In the genomic region with DNA sequence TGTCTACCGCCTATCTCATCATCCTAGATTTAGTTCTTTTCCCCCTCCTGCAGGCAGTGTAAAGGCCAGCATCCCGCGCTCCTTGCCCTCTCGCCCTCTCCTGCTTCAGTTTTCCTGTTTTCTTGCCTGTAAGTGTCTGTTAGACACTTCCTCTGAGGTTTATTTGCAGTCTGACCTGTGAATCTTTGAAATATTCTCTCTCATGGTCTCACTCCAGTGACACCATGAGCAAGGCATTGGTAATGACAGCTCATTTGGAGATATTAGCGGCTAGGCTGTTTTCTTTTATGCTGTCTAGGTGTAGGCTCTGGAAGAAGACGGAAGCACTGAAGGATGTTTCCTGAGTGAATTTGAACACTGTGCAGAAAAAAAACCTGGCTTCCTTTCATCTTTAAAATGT, we compare ENCODE assay signal across 14 cellular contexts.
DNase-seq lines count a peak whose midpoint lies in the region; ATAC-seq and TF ChIP-seq lines count a peak whose summit lies in the region.
"Had no signal": no experiment of that assay in that cellular context is flagged by ENCODE, and none has a peak within 500 bp of the region (broad histone marks: within the 10 kb centered on the region; RNA-seq: fewer than 3 reads in every experiment).

No MANE protein-coding gene starts in this region.

- intact Hi-C loops in right lobe of liver (cut with DNase I): no loop called here

- no peaks in the 10 kb centered on the region for H3K36me3 ChIP-seq in right lobe of liver
- H3K36me3 ChIP-seq in osteoblast (ENCODE audit: insufficient read depth, low read length): no peaks in the 10 kb centered on the region
- H3K36me3 ChIP-seq: WERI-Rb-1 had no signal

- H3K79me2 ChIP-seq in osteoblast (ENCODE audit: insufficient read depth, low read length): no peaks in the 10 kb centered on the region

- no peak overlapping the region for H3K27ac ChIP-seq in VCaP
- no peak overlapping the region for H3K27ac ChIP-seq in right lobe of liver
- H3K27ac ChIP-seq in osteoblast (ENCODE audit: low read depth, low read length): no peak overlapping the region
- H3K27ac ChIP-seq: WERI-Rb-1 had no signal

- 60% methylated on average over 6 of the region's 6 CpGs for WGBS in right lobe of liver (ENCODE audit: insufficient coverage, low coverage, low lambda C conversion rate, missing lambda C conversion rate)

- no peaks in the 10 kb centered on the region for H3K9me3 Mint-ChIP-seq in progenitor cell of endocrine pancreas (ENCODE audit: low read depth)
- H3K9me3 Mint-ChIP-seq: activated T-cell treated with anti-CD3 and anti-CD28 coated beads, Interleukin-2, amount 50 U/mL, for 4 hours had no signal

- H3K4me3 ChIP-seq in right lobe of liver (no peak overlapping the region), osteoblast (ENCODE audit: insufficient read depth, low read length) (no peak overlapping the region)

- H3K4me1 Mint-ChIP-seq in progenitor cell of endocrine pancreas (ENCODE audit: low read depth): peaks cover 6% of the 10 kb centered on the region

- H3K4me3 Mint-ChIP-seq in progenitor cell of endocrine pancreas (ENCODE audit: low read depth): no peak overlapping the region
- H3K4me3 Mint-ChIP-seq: activated T-cell treated with anti-CD3 and anti-CD28 coated beads, Interleukin-2, amount 50 U/mL, for 4 hours had no signal

- H4K20me1 ChIP-seq in osteoblast (ENCODE audit: insufficient read depth, low read length): no peaks in the 10 kb centered on the region

- no peak for DNase-seq in right lobe of liver
- DNase-seq in osteoblast (ENCODE audit: insufficient read length, low spot score, missing footprints): no peak
- no peak for DNase-seq in left lobe of liver (ENCODE audit: low spot score)
- no peak for DNase-seq in progenitor cell of endocrine pancreas (ENCODE audit: low spot score, unreplicated experiment)
- DNase-seq: activated T-cell treated with anti-CD3 and anti-CD28 coated beads, Interleukin-2, amount 50 U/mL, for 4 hours; erythroblast; midbrain; NCI-H2081 treated with DMSO at 0.1 percent for 48 hours; stimulated activated CD4-positive, alpha-beta T cell treated with anti-CD3 and anti-CD28 coated beads, Interleukin-4, amount 100 ng/mL, for 4 hours; WERI-Rb-1 had no signal

- ATAC-seq in GM18867 (IDR thresholded peaks at IDR 0.05; ENCODE audit: unreplicated experiment): peak; percentile 41
- ATAC-seq in HG03139 (IDR thresholded peaks at IDR 0.05; ENCODE audit: unreplicated experiment): peak; percentile 35
- ATAC-seq in right lobe of liver: peak; percentile 36 to 74 (median 70)
- no peak for ATAC-seq in left lobe of liver
- no peak for ATAC-seq in HG02884 (IDR thresholded peaks at IDR 0.05; ENCODE audit: unreplicated experiment)
- ATAC-seq: activated T-cell treated with anti-CD3 and anti-CD28 coated beads, Interleukin-2, amount 50 U/mL, for 4 hours had no signal

- no peak overlapping the region for H3K4me2 ChIP-seq in osteoblast (ENCODE audit: insufficient read depth, low read length)

- H3K27me3 Mint-ChIP-seq in progenitor cell of endocrine pancreas: peaks cover 7% of the 10 kb centered on the region

- TF ChIP-seq CTCF in VCaP (conservative IDR thresholded peaks at IDR 0.05) (peak; percentile 45; the same call in 1 of the 2 replicates), right lobe of liver (IDR thresholded peaks at IDR 0.05) (no peak), osteoblast (IDR thresholded peaks at IDR 0.05; ENCODE audit: extremely low read depth, low read depth, low read length) (no peak), progenitor cell of endocrine pancreas (IDR thresholded peaks at IDR 0.05; ENCODE audit: unreplicated experiment) (no peak)

- H2AFZ ChIP-seq in osteoblast (ENCODE audit: low read length): no peak overlapping the region

- TF ChIP-seq POLR2A in right lobe of liver (IDR thresholded peaks at IDR 0.05): no peak

- H3K27ac Mint-ChIP-seq in progenitor cell of endocrine pancreas: no peak overlapping the region

- H3K4me1 ChIP-seq in right lobe of liver (no peaks in the 10 kb centered on the region), osteoblast (ENCODE audit: insufficient read depth, low read length) (no peaks in the 10 kb centered on the region)

- H3K9me3 ChIP-seq in right lobe of liver: no peaks in the 10 kb centered on the region
- no peaks in the 10 kb centered on the region for H3K9me3 ChIP-seq in osteoblast (ENCODE audit: low read depth, low read length)

- H3K36me3 Mint-ChIP-seq in progenitor cell of endocrine pancreas (ENCODE audit: insufficient read depth): no peaks in the 10 kb centered on the region

- H3K27me3 ChIP-seq in right lobe of liver: no peaks in the 10 kb centered on the region
- H3K27me3 ChIP-seq in osteoblast (ENCODE audit: insufficient read depth, low read length): no peaks in the 10 kb centered on the region

Comparison
In these comparisons a context has a peak if more than half of its experiments do, and no peak if none do; other contexts are left out.
1. ATAC-seq: peak in GM18867 (single experiment), HG03139 (single experiment) and right lobe of liver (4 of 4); none in left lobe of liver (single experiment) and HG02884 (single experiment).